Comparison of ENCODE assay signal across 13 cellular contexts in genomic region chr7:99094369-99094768, GRCh38.
"Had no signal": no experiment of that assay in that cellular context is flagged by ENCODE, and none has a peak within 500 bp of the region (broad histone marks: within the 10 kb centered on the region; RNA-seq: fewer than 3 reads in every experiment).

No MANE protein-coding gene starts in this region.

- H3K27me3 Mint-ChIP-seq: activated CD4-positive, alpha-beta memory T cell treated with anti-CD3 and anti-CD28 coated beads, Interleukin-2, amount 10 ng/mL, durations not matched to agents 7 days and 5 days; effector memory CD8-positive, alpha-beta T cell; natural killer cell treated with Interleukin-12 subunit alpha and Interleukin-12 subunit beta and Interleukin-15 and Interleukin-18, amount 100 ng/mL, for 72 hours had no signal

- ATAC-seq: effector memory CD8-positive, alpha-beta T cell; natural killer cell treated with Interleukin-12 subunit alpha and Interleukin-12 subunit beta and Interleukin-15 and Interleukin-18, amount 100 ng/mL, for 72 hours had no signal

- H3K27me3 ChIP-seq: suprapubic skin had no signal

- H3K9me3 ChIP-seq: suprapubic skin had no signal

- DNase-seq: activated CD4-positive, alpha-beta memory T cell treated with anti-CD3 and anti-CD28 coated beads, Interleukin-2, amount 10 ng/mL, durations not matched to agents 7 days and 5 days; activated T-cell treated with anti-CD3 and anti-CD28 coated beads, Interleukin-2, amount 50 U/mL, for 48 hours; central memory CD4-positive, alpha-beta T cell; cortex of kidney; effector memory CD8-positive, alpha-beta T cell; head of caudate nucleus; occipital lobe; stimulated activated CD4-positive, alpha-beta T cell treated with anti-CD3 and anti-CD28 coated beads, Interleukin-2, amount 100 ng/mL, for 48 hours; stimulated activated naive CD4-positive, alpha-beta T cell treated with Interleukin-2 at 50 U/mL for 16 hours; T-helper 9 cell had no signal

- H3K4me3 ChIP-seq: suprapubic skin had no signal

- H3K36me3 ChIP-seq: suprapubic skin had no signal

- H3K27ac ChIP-seq: epithelial cell of prostate, suprapubic skin had no signal

- H3K27ac Mint-ChIP-seq: activated CD4-positive, alpha-beta memory T cell treated with anti-CD3 and anti-CD28 coated beads, Interleukin-2, amount 10 ng/mL, durations not matched to agents 7 days and 5 days; effector memory CD8-positive, alpha-beta T cell; natural killer cell treated with Interleukin-12 subunit alpha and Interleukin-12 subunit beta and Interleukin-15 and Interleukin-18, amount 100 ng/mL, for 72 hours had no signal

- H3K9me3 Mint-ChIP-seq: effector memory CD8-positive, alpha-beta T cell; natural killer cell treated with Interleukin-12 subunit alpha and Interleukin-12 subunit beta and Interleukin-15 and Interleukin-18, amount 100 ng/mL, for 72 hours had no signal

- H3K4me3 Mint-ChIP-seq: activated CD4-positive, alpha-beta memory T cell treated with anti-CD3 and anti-CD28 coated beads, Interleukin-2, amount 10 ng/mL, durations not matched to agents 7 days and 5 days; effector memory CD8-positive, alpha-beta T cell; natural killer cell treated with Interleukin-12 subunit alpha and Interleukin-12 subunit beta and Interleukin-15 and Interleukin-18, amount 100 ng/mL, for 72 hours had no signal
